In genomic region chr1:99661780-99662179, GRCh38 we compare ENCODE assay signal across 14 cellular contexts. TPM values are rescaled to one million over a fixed set of nuclear protein-coding genes. Genes with fewer than 3 reads are reported as not detected.
A peak's percentile ranks its signal among the peaks of the same experiment; 100 is the strongest.
DNase-seq lines count a peak whose midpoint lies in the region; ATAC-seq, FAIRE-seq and TF ChIP-seq lines count a peak whose summit lies in the region.
"Had no signal": no experiment of that assay in that cellular context is flagged by ENCODE, and none has a peak within 500 bp of the region (broad histone marks: within the 10 kb centered on the region; RNA-seq: fewer than 3 reads in every experiment).

No MANE protein-coding gene starts in this region.

- TF ChIP-seq EP300 in HepG2 (IDR thresholded peaks at IDR 0.05; ENCODE audit: low read depth in 2 of 2, low read length in 2 of 2) (0 out of 4 replicates have a peak, but pooled peaks of 1 of the 2 experiments have one; percentile 19), HepG2 (CRISPR knock-in tag; IDR thresholded peaks at IDR 0.05; ENCODE audit: borderline replicate concordance) (no peak), transverse colon (IDR thresholded peaks at IDR 0.05; ENCODE audit: low read depth) (no peak)

- no peaks in the 10 kb centered on the region for H3K79me2 ChIP-seq in HepG2 (ENCODE audit: insufficient read depth, low read length)

- in situ Hi-C loops in HepG2 (cut with HindIII; ENCODE audit: extremely low pct_ligation_motif_present, low pct_unique_long_range_greater_than_20kb), result no loop called here
- in situ Hi-C loops in transverse colon (cut with MboI; ENCODE audit: low pct_ligation_motif_present in 1 of 4, low pct_unique_long_range_greater_than_20kb in 1 of 4, low sequenced_read_pairs in 3 of 4), result no loop called here

- H3K36me3 ChIP-seq in SK-N-MC (ENCODE audit: insufficient read depth, low read length) (no peaks in the 10 kb centered on the region), HepG2 (replicated peaks in 1 of 2; ENCODE audit: control insufficient read depth in 1 of 2, insufficient read depth in 2 of 2, low read length in 2 of 2) (peaks cover 3 to 18% of the 10 kb centered on the region in 2 experiments; a peak in 4 of 5 replicates), transverse colon (no peaks in the 10 kb centered on the region), ascending aorta (no peaks in the 10 kb centered on the region)

- intact Hi-C loops in dorsolateral prefrontal cortex (cut with DNase I) (no loop called here), HepG2 (cut with micrococcal nuclease; ENCODE audit: unreplicated experiment) (no loop called here), transverse colon (cut with DNase I; ENCODE audit: low total_unique reads) (no loop called here), ascending aorta (cut with DNase I) (no loop called here)

- H3K4me1 ChIP-seq in HepG2 (ENCODE audit: insufficient read depth, low read length), result peaks cover 15% of the 10 kb centered on the region
- H3K4me1 ChIP-seq in transverse colon, result peaks cover 0 to 6% (median 0%) of the 10 kb centered on the region in 4 donors
- no peaks in the 10 kb centered on the region for H3K4me1 ChIP-seq in ascending aorta

- DNase-seq in SK-N-MC (ENCODE audit: low read depth, low spot score) (no peak), dorsolateral prefrontal cortex (no peak), HepG2 (ENCODE audit: low spot score) (no peak), transverse colon (no peak), amniotic stem cell (lab: John Stamatoyannopoulos, UW) (no peak), ascending aorta (ENCODE audit: low spot score in 2 of 2) (no peak), iPS-NIHi11 (ENCODE audit: low spot score) (no peak)
- DNase-seq: activated T-cell treated with anti-CD3 and anti-CD28 coated beads for 4 hours, NCI-H2029, T-helper 17 cell had no signal

- no peak overlapping the region for H3K4me3 ChIP-seq in SK-N-MC
- H3K4me3 ChIP-seq in dorsolateral prefrontal cortex, result no peak overlapping the region
- H3K4me3 ChIP-seq in HepG2 (replicated peaks in 1 of 3; ENCODE audit: insufficient read depth in 1 of 3, low read depth in 2 of 3, low read length in 3 of 3), result no peak overlapping the region
- no peak overlapping the region for H3K4me3 ChIP-seq in transverse colon
- no peak overlapping the region for H3K4me3 ChIP-seq in ascending aorta

- FAIRE-seq in HepG2 (lab: Jason Lieb, UNC), result no peak
- FAIRE-seq: GM12891, RCC 7860 had no signal

- TF ChIP-seq CTCF in dorsolateral prefrontal cortex (IDR thresholded peaks at IDR 0.05 in 54 of 56, conservative IDR thresholded peaks at IDR 0.05 in 2 of 56; ENCODE audit: low read depth in 1 of 56, partially characterized antibody in 56 of 56), result no peak
- TF ChIP-seq CTCF in HepG2 (CRISPR knock-in tag; IDR thresholded peaks at IDR 0.05), result no peak
- TF ChIP-seq CTCF in transverse colon (IDR thresholded peaks at IDR 0.05), result no peak
- no peak for TF ChIP-seq CTCF in ascending aorta (IDR thresholded peaks at IDR 0.05)

- no peak overlapping the region for H3K4me2 ChIP-seq in HepG2 (ENCODE audit: low read depth, low read length)

- POLR2A ChIA-PET in HepG2 (lab: Yijun Ruan, JAX), result no interaction called here

- H3K9me3 ChIP-seq in SK-N-MC (ENCODE audit: low read depth, low read length), result no peaks in the 10 kb centered on the region
- no peaks in the 10 kb centered on the region for H3K9me3 ChIP-seq in HepG2 (ENCODE audit: low read length)
- H3K9me3 ChIP-seq in transverse colon, result no peaks in the 10 kb centered on the region
- no peaks in the 10 kb centered on the region for H3K9me3 ChIP-seq in ascending aorta

- H3K27me3 ChIP-seq in dorsolateral prefrontal cortex (peaks cover 0 to 7% (median 0%) of the 10 kb centered on the region in 45 donors), HepG2 (ENCODE audit: control insufficient read depth in 1 of 2, insufficient read depth in 2 of 2, low read length in 2 of 2) (no peaks in the 10 kb centered on the region), transverse colon (no peaks in the 10 kb centered on the region), ascending aorta (no peaks in the 10 kb centered on the region)

- 0 out of 2 replicates have a peak overlapping the region, but pooled peaks have one; percentile 53 for H3K27ac ChIP-seq in SK-N-MC
- peak overlapping the region in 32 of 59 donors; percentile 5 to 78 (median 36) for H3K27ac ChIP-seq in dorsolateral prefrontal cortex
- peak overlapping the region; percentile 31 for H3K27ac ChIP-seq in HepG2 (ENCODE audit: extremely low read length, insufficient read depth, low read length)
- peak overlapping the region in 3 of 4 donors; percentile 31 to 45 (median 34) for H3K27ac ChIP-seq in transverse colon
- peak overlapping the region in 1 of 2 donors; percentile 23 for H3K27ac ChIP-seq in ascending aorta

- WGBS in HepG2 (ENCODE audit: low lambda C conversion rate), result 50% methylated on average over 3 of the region's 3 CpGs
- 65 to 69% methylated on average over 3 of the region's 3 CpGs for whole genome bisulfite sequencing in transverse colon (ENCODE audit: low coverage in 1 of 2), 2 donors

- H4K20me1 ChIP-seq in HepG2 (ENCODE audit: insufficient read depth, low read length), result no peaks in the 10 kb centered on the region

- no peak overlapping the region for H2AFZ ChIP-seq in HepG2 (ENCODE audit: low read length)

- BruUV-seq in HepG2 (replicated peaks; lab: Mats Ljungman, UMichigan), result no TSS peak

- no peak for TF ChIP-seq RAD21 in HepG2 (CRISPR knock-in tag; IDR thresholded peaks at IDR 0.05)

- ATAC-seq in HepG2 (no peak), HG03469 (IDR thresholded peaks at IDR 0.05; ENCODE audit: unreplicated experiment) (no peak)
- ATAC-seq: T-helper 17 cell had no signal

- H3K9ac ChIP-seq in SK-N-MC (ENCODE audit: insufficient read length), result no peak overlapping the region
- no peak overlapping the region for H3K9ac ChIP-seq in HepG2 (ENCODE audit: insufficient read depth, low read depth, low read length)

- TF ChIP-seq POLR2A in HepG2 (IDR thresholded peaks at IDR 0.05; ENCODE audit: insufficient read depth in 1 of 2, low read depth in 2 of 2, low read length in 2 of 2), result no peak
- TF ChIP-seq POLR2A in transverse colon (IDR thresholded peaks at IDR 0.05), result no peak

- CTCF ChIA-PET in HepG2 (lab: Yijun Ruan, JAX; ENCODE audit: low intra/inter-chr PET ratio, low total read pairs), result no interaction called here

TF ChIP-seq in HepG2, 621 proteins besides CTCF, POLR2A, EP300 and RAD21 (continues in another document):
- no peak for TF ChIP-seq ZNF484 (CRISPR knock-in tag; IDR thresholded peaks at IDR 0.05; ENCODE audit: borderline replicate concordance, low read depth)
- TF ChIP-seq PPARG (CRISPR knock-in tag; conservative IDR thresholded peaks at IDR 0.05), result peak; percentile 64; the same call in 1 of the 2 replicates
- TF ChIP-seq FOXC1 (CRISPR knock-in tag; IDR thresholded peaks at IDR 0.05; ENCODE audit: borderline replicate concordance), result no peak
- no peak for TF ChIP-seq REL (CRISPR knock-in tag; conservative IDR thresholded peaks at IDR 0.05)
- TF ChIP-seq NONO (IDR thresholded peaks at IDR 0.05), result no peak
- no peak for TF ChIP-seq NONO (CRISPR knock-in tag; conservative IDR thresholded peaks at IDR 0.05)
- peak; percentile 83 for TF ChIP-seq CEBPB (IDR thresholded peaks at IDR 0.05; ENCODE audit: borderline replicate concordance, low read depth, low read length)
- TF ChIP-seq POGZ (CRISPR knock-in tag; IDR thresholded peaks at IDR 0.05), result peak; percentile 57; the same call in 1 of the 2 replicates
- TF ChIP-seq ARNTL (CRISPR knock-in tag; IDR thresholded peaks at IDR 0.05), result no peak
- no peak for TF ChIP-seq KLF9 (CRISPR knock-in tag; IDR thresholded peaks at IDR 0.05; ENCODE audit: low read depth)
- 0 out of 2 replicates have a peak, but pooled peaks have one; percentile 51 for TF ChIP-seq ATF2 (CRISPR knock-in tag; IDR thresholded peaks at IDR 0.05)
- no peak for TF ChIP-seq POLR2AphosphoS5 (IDR thresholded peaks at IDR 0.05; ENCODE audit: low read depth, low read length)
- TF ChIP-seq ZNF232 (CRISPR knock-in tag; IDR thresholded peaks at IDR 0.05; ENCODE audit: borderline replicate concordance), result no peak

RNA-seq across cellular contexts. Expression of gene PALMD, which starts 15.9 kb away (rescaled TPM):
- 10 to 100 TPM in 16 of 120 experiments, 1 to 10 TPM in 104; 2.2 to 18.4 (median 6.4) TPM for total RNA-seq in dorsolateral prefrontal cortex
- total RNA-seq in HepG2 (2016; rRNA removed; fragmentation: Illumina TruSeq; extraction: Trizol), result 31.1 and 42.0 TPM in 2 replicates
- total RNA-seq in HepG2 (2016; cell fraction: cytosol; rRNA removed; fragmentation: Illumina TruSeq; extraction: Trizol; ENCODE audit: low read depth), result 10.3 and 11.6 TPM in 2 replicates
- total RNA-seq in HepG2 (2016; cell fraction: insoluble cytoplasmic fraction; rRNA removed; fragmentation: Illumina TruSeq; extraction: Trizol), result 30.7 and 39.5 TPM in 2 replicates
- total RNA-seq in HepG2 (2016; cell fraction: membrane; rRNA removed; fragmentation: Illumina TruSeq; extraction: Trizol), result 24.2 and 24.3 TPM in 2 replicates
- 26.7 and 29.8 TPM in 2 replicates for total RNA-seq in HepG2 (2016; cell fraction: nucleus; rRNA removed; fragmentation: Illumina TruSeq; extraction: Trizol)
- polyA plus RNA-seq in HepG2 (2011; rRNA removed), result 4.6 and 5.5 TPM in 2 replicates
- polyA plus RNA-seq in HepG2 (2011; cell fraction: cytosol; rRNA removed), result 2.7 and 3.8 TPM in 2 replicates
- polyA plus RNA-seq in HepG2 (2011; cell fraction: nucleus; rRNA removed), result 4.6 and 6.1 TPM in 2 replicates
- polyA plus RNA-seq in HepG2 (2012), result 6.5 and 16.7 TPM in 2 replicates
- polyA plus RNA-seq in HepG2 (2016; cell fraction: cytosol; fragmentation: Illumina TruSeq; extraction: Trizol; ENCODE audit: low read depth), result 6.7 and 7.6 TPM in 2 replicates
- 47.1 and 47.2 TPM in 2 replicates for polyA plus RNA-seq in HepG2 (2016; cell fraction: insoluble cytoplasmic fraction; fragmentation: Illumina TruSeq; extraction: Trizol; ENCODE audit: low read depth)
- polyA plus RNA-seq in HepG2 (2016; cell fraction: membrane; fragmentation: Illumina TruSeq; extraction: Trizol; ENCODE audit: low read depth), result 16.3 and 16.4 TPM in 2 replicates
- polyA plus RNA-seq in HepG2 (2016; cell fraction: nucleus; fragmentation: Illumina TruSeq; extraction: Trizol; ENCODE audit: insufficient read depth, low read depth), result 32.5 and 34.5 TPM in 2 replicates
- polyA minus RNA-seq in HepG2 (2011; rRNA and poly(A)+ RNA removed; ENCODE audit: low replicate concordance), result 1.1 and 7.9 TPM in 2 replicates
- polyA minus RNA-seq in HepG2 (2011; cell fraction: cytosol; rRNA and poly(A)+ RNA removed), result 4.4 and 5.5 TPM in 2 replicates
- polyA minus RNA-seq in HepG2 (2011; cell fraction: nucleus; rRNA and poly(A)+ RNA removed), result 20.3 and 20.6 TPM in 2 replicates
- total RNA-seq in transverse colon, result 1 to 10 TPM; 1.9 to 4.4 (median 2.9) TPM
- total RNA-seq in ascending aorta, result 34.4 TPM
- total RNA-seq: T-helper 17 cell had no signal
- polyA plus RNA-seq: CD14-positive monocyte had no signal
